ENCODE assay signal across 10 cellular contexts in the genomic region with DNA sequence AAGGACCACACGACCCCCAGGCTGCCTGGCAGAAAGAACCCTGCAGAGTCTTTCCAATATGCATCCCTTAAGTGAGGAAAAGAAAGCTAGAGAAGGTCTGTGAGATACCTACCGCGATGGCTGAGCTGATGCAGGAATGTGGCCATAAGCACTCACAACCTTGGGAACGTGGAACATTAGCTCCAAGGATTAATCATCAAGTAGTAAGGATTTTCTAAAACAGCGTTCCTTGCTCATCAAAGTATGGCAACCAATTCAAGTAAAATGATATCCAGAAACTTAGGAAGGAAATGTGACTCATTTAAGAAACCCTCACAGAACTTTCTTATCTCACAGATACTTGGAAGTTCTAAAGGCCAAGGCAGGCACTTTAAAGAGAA. TPM values are rescaled to one million over a fixed set of nuclear protein-coding genes. Genes with fewer than 3 reads are reported as not detected.
A peak's percentile ranks its signal among the peaks of the same experiment; 100 is the strongest.
DNase-seq lines count a peak whose midpoint lies in the region; ATAC-seq, FAIRE-seq and TF ChIP-seq lines count a peak whose summit lies in the region.
"Had no signal": no experiment of that assay in that cellular context is flagged by ENCODE, and none has a peak within 500 bp of the region (broad histone marks: within the 10 kb centered on the region; RNA-seq: fewer than 3 reads in every experiment).

No MANE protein-coding gene starts in this region.

- no peak for ATAC-seq in effector memory CD8-positive, alpha-beta T cell (replicated peaks)
- no peak for ATAC-seq in psoas muscle
- no peak for ATAC-seq in HG03439 (IDR thresholded peaks at IDR 0.05; ENCODE audit: unreplicated experiment)

- no peak overlapping the region for H3K27ac ChIP-seq in psoas muscle
- H3K27ac ChIP-seq: SK-N-MC had no signal

- no peaks in the 10 kb centered on the region for H3K27me3 Mint-ChIP-seq in effector memory CD8-positive, alpha-beta T cell
- H3K27me3 Mint-ChIP-seq in osteocyte (ENCODE audit: unreplicated experiment), result no peaks in the 10 kb centered on the region
- H3K27me3 Mint-ChIP-seq: central memory CD8-positive, alpha-beta T cell had no signal

- H3K4me1 ChIP-seq in psoas muscle, result peaks cover 46% of the 10 kb centered on the region

- no peaks in the 10 kb centered on the region for H3K27me3 ChIP-seq in psoas muscle (ENCODE audit: insufficient read depth in 3 of 3, low read length in 2 of 3)

- peaks cover 57 to 75% of the 10 kb centered on the region in 2 donors for H3K4me1 Mint-ChIP-seq in effector memory CD8-positive, alpha-beta T cell (ENCODE audit: low read depth in 2 of 2)
- peaks cover 58% of the 10 kb centered on the region for H3K4me1 Mint-ChIP-seq in osteocyte (ENCODE audit: unreplicated experiment)

- intact Hi-C loops in psoas muscle (cut with DNase I) (no loop called here), posterior vena cava (cut with DNase I) (no loop called here)

- peak overlapping the region in 1 of 2 donors; percentile 29 for H3K4me3 Mint-ChIP-seq in effector memory CD8-positive, alpha-beta T cell
- no peak overlapping the region for H3K4me3 Mint-ChIP-seq in osteocyte (ENCODE audit: unreplicated experiment)
- H3K4me3 Mint-ChIP-seq: central memory CD8-positive, alpha-beta T cell had no signal

- WGBS in psoas muscle, 3 donors, result 36 to 56% (median 48%) methylated on average over 5 of the region's 5 CpGs

- DNase-seq in GM03348 (ENCODE audit: low spot score) (peak; percentile 53), RCC 7860 (ENCODE audit: low spot score) (peak; percentile 83), osteocyte (ENCODE audit: extremely low spot score, unreplicated experiment) (no peak), psoas muscle (no peak), posterior vena cava (ENCODE audit: low spot score) (no peak), UCSD-AML1 (lab: John Stamatoyannopoulos, UW; ENCODE audit: unreplicated experiment) (no peak)
- no peak for DNase-seq in effector memory CD8-positive, alpha-beta T cell

- no peaks in the 10 kb centered on the region for H3K9me3 ChIP-seq in psoas muscle

- no peaks in the 10 kb centered on the region for H3K9me3 Mint-ChIP-seq in effector memory CD8-positive, alpha-beta T cell
- H3K9me3 Mint-ChIP-seq in osteocyte (ENCODE audit: unreplicated experiment), result no peaks in the 10 kb centered on the region
- H3K9me3 Mint-ChIP-seq: central memory CD8-positive, alpha-beta T cell had no signal

- peak; percentile 98 for FAIRE-seq in RCC 7860 (lab: Jason Lieb, UNC)

- peak overlapping the region; percentile 84 to 90 for H3K27ac Mint-ChIP-seq in effector memory CD8-positive, alpha-beta T cell
- peak overlapping the region; percentile 70 for H3K27ac Mint-ChIP-seq in osteocyte (ENCODE audit: unreplicated experiment)

- H3K36me3 ChIP-seq in psoas muscle (ENCODE audit: insufficient read depth in 1 of 2, low read depth in 1 of 2), result no peaks in the 10 kb centered on the region

- peaks cover 14% of the 10 kb centered on the region for H3K36me3 Mint-ChIP-seq in effector memory CD8-positive, alpha-beta T cell (ENCODE audit: insufficient read depth)
- H3K36me3 Mint-ChIP-seq in osteocyte (ENCODE audit: unreplicated experiment), result peaks cover 6% of the 10 kb centered on the region

- H3K4me3 ChIP-seq in psoas muscle, result no peak overlapping the region
- H3K4me3 ChIP-seq: SK-N-MC had no signal

- TF ChIP-seq CTCF in osteocyte (IDR thresholded peaks at IDR 0.05), result no peak
- no peak for TF ChIP-seq CTCF in psoas muscle (IDR thresholded peaks at IDR 0.05)

RNA-seq across cellular contexts. Expression of a gene that starts 12.8 kb away (rescaled TPM):
- total RNA-seq in osteocyte (51.0 and 51.7 TPM in 2 replicates), psoas muscle (10 to 100 TPM; 27.9 to 52.2 (median 38.4) TPM), posterior vena cava (10 to 100 TPM; 71.8 to 85.6 TPM)
- polyA plus RNA-seq in psoas muscle, result 10 to 100 TPM; 21.0 to 31.4 (median 26.0) TPM

Comparison
In these comparisons a context has a peak if more than half of its experiments do, and no peak if none do; other contexts are left out.
1. DNase-seq: peak in GM03348 (single experiment) and RCC 7860 (single experiment); none in effector memory CD8-positive, alpha-beta T cell (0 of 3), osteocyte (single experiment), psoas muscle (0 of 2), posterior vena cava (single experiment) and UCSD-AML1 (single experiment).